Comparison of ENCODE assay signal across 8 cellular contexts in the genomic region with DNA sequence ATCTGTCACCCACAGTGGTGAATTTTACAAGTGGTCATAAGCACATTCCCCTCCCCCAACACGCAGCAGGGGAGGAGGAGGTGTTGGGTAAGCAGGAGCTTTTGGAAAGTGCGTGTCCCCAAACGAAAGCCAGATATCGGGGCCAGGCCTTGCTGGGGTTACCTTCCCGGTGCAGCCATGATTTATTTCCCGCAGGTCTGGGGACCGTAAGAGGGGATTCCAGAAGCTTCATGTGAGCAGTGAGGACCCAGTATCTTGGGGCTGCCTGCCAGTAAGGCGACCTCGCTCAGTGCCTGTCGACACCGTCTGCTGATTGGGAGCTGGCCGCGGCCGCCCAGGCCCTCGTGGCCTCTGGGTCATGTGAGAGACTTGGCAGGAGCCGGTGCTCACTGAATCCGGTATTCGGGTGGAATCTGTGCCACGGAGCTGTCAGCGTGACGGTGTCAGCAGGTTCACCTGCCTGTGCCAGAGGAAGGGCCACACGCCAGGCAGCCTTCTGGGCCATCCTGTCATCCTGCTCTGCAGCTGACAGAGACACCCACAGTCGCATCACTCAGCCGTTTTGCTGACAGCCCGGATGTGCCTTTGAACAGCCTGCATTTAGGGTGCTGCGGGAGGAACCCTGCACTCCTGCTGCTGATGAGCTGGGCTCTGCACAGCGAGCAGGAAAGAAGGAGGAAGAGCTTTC. TPM values are rescaled to one million over a fixed set of nuclear protein-coding genes. Genes with fewer than 3 reads are reported as not detected.
DNase-seq lines count a peak whose midpoint lies in the region; ATAC-seq and TF ChIP-seq lines count a peak whose summit lies in the region.

No MANE protein-coding gene starts in this region.

- H3K27ac ChIP-seq in cardiac muscle cell (peak overlapping the region; percentile 79), parathyroid adenoma (peak overlapping the region; percentile 93), brain microvascular endothelial cell (no peak overlapping the region)

- peak overlapping the region in 1 of 2 donors; percentile 22 for H3K27ac Mint-ChIP-seq in activated naive CD4-positive, alpha-beta T cell treated with anti-CD3 and anti-CD28 coated beads, Interleukin-2, amount 50 U/mL, for 72 hours
- no peak overlapping the region for H3K27ac Mint-ChIP-seq in endothelial cell (ENCODE audit: unreplicated experiment)

- no peak overlapping the region for H3K9ac ChIP-seq in parathyroid adenoma

- no peaks in the 10 kb centered on the region for H3K79me2 ChIP-seq in parathyroid adenoma

- ATAC-seq in GM19025 (IDR thresholded peaks at IDR 0.05; ENCODE audit: low read depth, unreplicated experiment) (peak; percentile 43), SK-N-SH treated with all-trans-retinoic acid at 6 μM for 48 hours (no peak; the same call in 2 of the 3 replicates)
- ATAC-seq in activated naive CD4-positive, alpha-beta T cell treated with anti-CD3 and anti-CD28 coated beads, Interleukin-2, amount 50 U/mL, for 72 hours, result peak; percentile 77 to 82

- H3K9me3 Mint-ChIP-seq in activated naive CD4-positive, alpha-beta T cell treated with anti-CD3 and anti-CD28 coated beads, Interleukin-2, amount 50 U/mL, for 72 hours, result no peaks in the 10 kb centered on the region
- H3K9me3 Mint-ChIP-seq in endothelial cell (ENCODE audit: unreplicated experiment), result no peaks in the 10 kb centered on the region

- no peaks in the 10 kb centered on the region for H3K4me1 Mint-ChIP-seq in endothelial cell (ENCODE audit: unreplicated experiment)

- H3K36me3 Mint-ChIP-seq in activated naive CD4-positive, alpha-beta T cell treated with anti-CD3 and anti-CD28 coated beads, Interleukin-2, amount 50 U/mL, for 72 hours, result peaks cover 8 to 16% of the 10 kb centered on the region in 2 donors
- no peaks in the 10 kb centered on the region for H3K36me3 Mint-ChIP-seq in endothelial cell (ENCODE audit: low read depth, unreplicated experiment)

- DNase-seq in NCI-H2196 (lab: John Stamatoyannopoulos, UW; ENCODE audit: unreplicated experiment), result peak; percentile 70
- peak in 1 of 2 donors; percentile 33 for DNase-seq in activated naive CD4-positive, alpha-beta T cell treated with anti-CD3 and anti-CD28 coated beads, Interleukin-2, amount 50 U/mL, for 72 hours (ENCODE audit: low spot score in 2 of 2)
- DNase-seq in cardiac muscle cell (ENCODE audit: low read depth in 1 of 2, low spot score in 1 of 2), result peak; percentile 70 to 89
- no peak for DNase-seq in brain microvascular endothelial cell
- DNase-seq in endothelial cell (ENCODE audit: low spot score), result no peak

- peaks cover 4% of the 10 kb centered on the region for H3K27me3 Mint-ChIP-seq in endothelial cell (ENCODE audit: unreplicated experiment)

- no peak overlapping the region for H3K4me3 Mint-ChIP-seq in endothelial cell (ENCODE audit: unreplicated experiment)

- H3K4me3 ChIP-seq in cardiac muscle cell, result no peak overlapping the region
- H3K4me3 ChIP-seq in parathyroid adenoma (ENCODE audit: low read depth, low read length), result peak overlapping the region; percentile 65
- no peak overlapping the region for H3K4me3 ChIP-seq in brain microvascular endothelial cell (ENCODE audit: low read depth, low read length)

- H3K4me1 ChIP-seq in cardiac muscle cell (ENCODE audit: low read depth) (peaks cover 16% of the 10 kb centered on the region), parathyroid adenoma (peaks cover 13% of the 10 kb centered on the region)

- H2AFZ ChIP-seq in parathyroid adenoma, result peak overlapping the region; percentile 87

- TF ChIP-seq CTCF in cardiac muscle cell (IDR thresholded peaks at IDR 0.05; ENCODE audit: low read depth, low read length), result no peak
- TF ChIP-seq CTCF in parathyroid adenoma (IDR thresholded peaks at IDR 0.05), result no peak
- TF ChIP-seq CTCF in brain microvascular endothelial cell (IDR thresholded peaks at IDR 0.05; ENCODE audit: low read depth, low read length, missing control alignments), result no peak
- no peak for TF ChIP-seq CTCF in endothelial cell (IDR thresholded peaks at IDR 0.05; ENCODE audit: unreplicated experiment)

- in situ Hi-C loops in brain microvascular endothelial cell (cut with HindIII; ENCODE audit: low pct_ligation_motif_present, low sequenced_read_pairs), result no loop called here

- peak overlapping the region; percentile 82 for H3K4me2 ChIP-seq in parathyroid adenoma (ENCODE audit: low read length)

- no peaks in the 10 kb centered on the region for H3K9me3 ChIP-seq in cardiac muscle cell (ENCODE audit: low read depth)
- H3K9me3 ChIP-seq in parathyroid adenoma (ENCODE audit: control insufficient read depth, low read length), result no peaks in the 10 kb centered on the region

- no peaks in the 10 kb centered on the region for H3K36me3 ChIP-seq in cardiac muscle cell
- no peaks in the 10 kb centered on the region for H3K36me3 ChIP-seq in parathyroid adenoma (ENCODE audit: control insufficient read depth, insufficient read depth, low read length)
- H3K36me3 ChIP-seq in brain microvascular endothelial cell (replicated peaks), result no peaks in the 10 kb centered on the region

- no peaks in the 10 kb centered on the region for H3K27me3 ChIP-seq in cardiac muscle cell
- no peaks in the 10 kb centered on the region for H3K27me3 ChIP-seq in parathyroid adenoma (ENCODE audit: control insufficient read depth, insufficient read depth, low read length)
- no peaks in the 10 kb centered on the region for H3K27me3 ChIP-seq in brain microvascular endothelial cell (replicated peaks)

TF ChIP-seq in SK-N-SH treated with all-trans-retinoic acid at 6 μM for 48 hours, 23 proteins besides CTCF, POLR2A, EP300 and RAD21:
- TF ChIP-seq, protein P1, sequence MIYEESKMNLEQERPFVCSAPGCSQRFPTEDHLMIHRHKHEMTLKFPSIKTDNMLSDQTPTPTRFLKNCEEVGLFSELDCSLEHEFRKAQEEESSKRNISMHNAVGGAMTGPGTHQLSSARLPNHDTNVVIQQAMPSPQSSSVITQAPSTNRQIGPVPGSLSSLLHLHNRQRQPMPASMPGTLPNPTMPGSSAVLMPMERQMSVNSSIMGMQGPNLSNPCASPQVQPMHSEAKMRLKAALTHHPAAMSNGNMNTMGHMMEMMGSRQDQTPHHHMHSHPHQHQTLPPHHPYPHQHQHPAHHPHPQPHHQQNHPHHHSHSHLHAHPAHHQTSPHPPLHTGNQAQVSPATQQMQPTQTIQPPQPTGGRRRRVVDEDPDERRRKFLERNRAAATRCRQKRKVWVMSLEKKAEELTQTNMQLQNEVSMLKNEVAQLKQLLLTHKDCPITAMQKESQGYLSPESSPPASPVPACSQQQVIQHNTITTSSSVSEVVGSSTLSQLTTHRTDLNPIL (CRISPR knock-in tag; IDR thresholded peaks at IDR 0.05; ENCODE audit: low read depth), result no peak
- TF ChIP-seq ARNTL (CRISPR knock-in tag; IDR thresholded peaks at IDR 0.05; ENCODE audit: borderline replicate concordance, low read depth), result no peak
- TF ChIP-seq OSR1 (CRISPR knock-in tag; IDR thresholded peaks at IDR 0.05), result no peak
- no peak for TF ChIP-seq ISL1 (CRISPR knock-in tag; IDR thresholded peaks at IDR 0.05)
- TF ChIP-seq ZNF70 (CRISPR knock-in tag; IDR thresholded peaks at IDR 0.05), result no peak
- no peak for TF ChIP-seq ZC3H10 (CRISPR knock-in tag; IDR thresholded peaks at IDR 0.05)
- no peak for TF ChIP-seq ZNF8 (CRISPR knock-in tag; IDR thresholded peaks at IDR 0.05)
- TF ChIP-seq, protein P2, sequence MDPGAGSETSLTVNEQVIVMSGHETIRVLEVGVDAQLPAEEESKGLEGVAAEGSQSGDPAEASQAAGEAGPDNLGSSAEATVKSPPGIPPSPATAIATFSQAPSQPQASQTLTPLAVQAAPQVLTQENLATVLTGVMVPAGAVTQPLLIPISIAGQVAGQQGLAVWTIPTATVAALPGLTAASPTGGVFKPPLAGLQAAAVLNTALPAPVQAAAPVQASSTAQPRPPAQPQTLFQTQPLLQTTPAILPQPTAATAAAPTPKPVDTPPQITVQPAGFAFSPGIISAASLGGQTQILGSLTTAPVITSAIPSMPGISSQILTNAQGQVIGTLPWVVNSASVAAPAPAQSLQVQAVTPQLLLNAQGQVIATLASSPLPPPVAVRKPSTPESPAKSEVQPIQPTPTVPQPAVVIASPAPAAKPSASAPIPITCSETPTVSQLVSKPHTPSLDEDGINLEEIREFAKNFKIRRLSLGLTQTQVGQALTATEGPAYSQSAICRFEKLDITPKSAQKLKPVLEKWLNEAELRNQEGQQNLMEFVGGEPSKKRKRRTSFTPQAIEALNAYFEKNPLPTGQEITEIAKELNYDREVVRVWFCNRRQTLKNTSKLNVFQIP (CRISPR knock-in tag; IDR thresholded peaks at IDR 0.05; ENCODE audit: borderline replicate concordance, low read depth), result no peak
- TF ChIP-seq ZFP3 (CRISPR knock-in tag; IDR thresholded peaks at IDR 0.05), result no peak
- TF ChIP-seq, protein P3, sequence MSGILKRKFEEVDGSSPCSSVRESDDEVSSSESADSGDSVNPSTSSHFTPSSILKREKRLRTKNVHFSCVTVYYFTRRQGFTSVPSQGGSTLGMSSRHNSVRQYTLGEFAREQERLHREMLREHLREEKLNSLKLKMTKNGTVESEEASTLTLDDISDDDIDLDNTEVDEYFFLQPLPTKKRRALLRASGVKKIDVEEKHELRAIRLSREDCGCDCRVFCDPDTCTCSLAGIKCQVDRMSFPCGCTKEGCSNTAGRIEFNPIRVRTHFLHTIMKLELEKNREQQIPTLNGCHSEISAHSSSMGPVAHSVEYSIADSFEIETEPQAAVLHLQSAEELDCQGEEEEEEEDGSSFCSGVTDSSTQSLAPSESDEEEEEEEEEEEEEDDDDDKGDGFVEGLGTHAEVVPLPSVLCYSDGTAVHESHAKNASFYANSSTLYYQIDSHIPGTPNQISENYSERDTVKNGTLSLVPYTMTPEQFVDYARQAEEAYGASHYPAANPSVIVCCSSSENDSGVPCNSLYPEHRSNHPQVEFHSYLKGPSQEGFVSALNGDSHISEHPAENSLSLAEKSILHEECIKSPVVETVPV (CRISPR knock-in tag; IDR thresholded peaks at IDR 0.05), result no peak

RNA-seq across cellular contexts. Expression of a gene that starts 37.3 kb away (rescaled TPM):
- total RNA-seq in activated naive CD4-positive, alpha-beta T cell treated with anti-CD3 and anti-CD28 coated beads, Interleukin-2, amount 50 U/mL, for 72 hours, result 100 to 1,000 TPM; 105 to 127 TPM
- total RNA-seq in cardiac muscle cell (57.8 and 134 TPM in 2 replicates), endothelial cell (ENCODE audit: unreplicated experiment) (203 TPM)
- polyA plus RNA-seq in cardiac muscle cell, result 176 and 213 TPM in 2 replicates

RNA-seq across cellular contexts. Expression of a gene that starts 37.6 kb away (rescaled TPM):
- 10 to 100 TPM; 14.0 to 20.6 TPM for total RNA-seq in activated naive CD4-positive, alpha-beta T cell treated with anti-CD3 and anti-CD28 coated beads, Interleukin-2, amount 50 U/mL, for 72 hours
- total RNA-seq in cardiac muscle cell (38.3 and 46.3 TPM in 2 replicates), endothelial cell (ENCODE audit: unreplicated experiment) (28.9 TPM)
- polyA plus RNA-seq in cardiac muscle cell, result 44.4 and 46.9 TPM in 2 replicates

Comparison
In these comparisons a context has a peak if more than half of its experiments do, and no peak if none do; other contexts are left out.
1. DNase-seq: peak in NCI-H2196 (single experiment) and cardiac muscle cell (2 of 2); none in brain microvascular endothelial cell (single experiment) and endothelial cell (single experiment).